8 cellular contexts compared by ENCODE assay signal in genomic region chr1:179026813-179027664, GRCh38. TPM values are rescaled to one million over a fixed set of nuclear protein-coding genes. Genes with fewer than 3 reads are reported as not detected.
A peak's percentile ranks its signal among the peaks of the same experiment; 100 is the strongest.
DNase-seq lines count a peak whose midpoint lies in the region; ATAC-seq and TF ChIP-seq lines count a peak whose summit lies in the region.

No MANE protein-coding gene starts in this region.

- H3K4me3 ChIP-seq in HFF-Myc (replicated peaks; ENCODE audit: low read depth, low read length) (peak overlapping the region; percentile 83), breast epithelium (peak overlapping the region; percentile 91 to 99 (median 96)), mononuclear cell (ENCODE audit: low read length) (peak overlapping the region; percentile 76)

- no peak for TF ChIP-seq CTCF in 22Rv1 (IDR thresholded peaks at IDR 0.05)
- TF ChIP-seq CTCF in HFF-Myc (IDR thresholded peaks at IDR 0.05; ENCODE audit: low read depth, low read length, missing control alignments), result no peak
- TF ChIP-seq CTCF in breast epithelium (IDR thresholded peaks at IDR 0.05), result no peak

- no peaks in the 10 kb centered on the region for H3K9me3 ChIP-seq in breast epithelium
- H3K9me3 ChIP-seq in mononuclear cell (ENCODE audit: low read depth, low read length), result no peaks in the 10 kb centered on the region

- intact Hi-C loops in breast epithelium (cut with DNase I; ENCODE audit: low total_unique reads), result no loop called here

- DNase-seq in HFF-Myc (ENCODE audit: extremely low read depth, low read depth) (no peak), breast epithelium (ENCODE audit: low spot score in 2 of 2) (no peak), RKO (ENCODE audit: low spot score) (no peak), NK-92 (lab: John Stamatoyannopoulos, UW; ENCODE audit: unreplicated experiment) (no peak), NCI-H1092 (lab: John Stamatoyannopoulos, UW) (no peak)

- H3K27me3 ChIP-seq in breast epithelium (no peaks in the 10 kb centered on the region), mononuclear cell (ENCODE audit: insufficient read depth, low read length) (no peaks in the 10 kb centered on the region)

- no peaks in the 10 kb centered on the region for H3K36me3 ChIP-seq in breast epithelium

- H3K4me1 ChIP-seq in breast epithelium (no peaks in the 10 kb centered on the region), mononuclear cell (ENCODE audit: insufficient read depth, low read length) (peaks cover 28% of the 10 kb centered on the region)

- TF ChIP-seq POLR2A in breast epithelium (IDR thresholded peaks at IDR 0.05), result no peak

- H3K27ac ChIP-seq in 22Rv1, result peak overlapping the region; percentile 94
- H3K27ac ChIP-seq in breast epithelium, result peak overlapping the region; percentile 96 to 98

- ATAC-seq in HG02588 (IDR thresholded peaks at IDR 0.05; ENCODE audit: unreplicated experiment), result no peak

RNA-seq across cellular contexts. Expression of gene FAM20B, which starts 1.3 kb away (rescaled TPM):
- total RNA-seq in breast epithelium (10 to 100 TPM; 24.3 to 28.8 (median 28.0) TPM), mononuclear cell (10.4 TPM)

RNA-seq across cellular contexts. Expression of gene TOR3A, which starts 54.8 kb away (rescaled TPM):
- 10 to 100 TPM; 32.8 to 50.5 (median 35.6) TPM for total RNA-seq in breast epithelium
- total RNA-seq in mononuclear cell, result 59.5 TPM
